In the genomic region with DNA sequence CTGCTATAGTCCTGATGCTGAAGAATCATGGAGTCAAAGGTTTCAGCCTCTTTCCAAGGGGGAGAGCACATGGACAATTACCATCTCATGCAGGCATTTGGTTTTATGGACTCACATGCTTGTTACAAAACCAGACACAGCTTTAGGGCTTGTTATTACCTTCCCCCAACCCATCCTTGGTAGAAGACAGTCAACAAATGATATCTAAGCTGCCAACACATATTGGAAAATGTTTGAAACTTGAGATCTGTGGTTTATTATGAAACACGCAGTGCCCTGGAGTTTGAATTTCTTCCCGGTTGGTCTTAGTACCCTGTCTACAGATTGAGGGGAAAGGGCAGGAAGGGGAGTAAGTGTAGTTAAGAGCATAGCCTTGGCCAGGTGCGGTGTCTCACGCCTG, we compare ENCODE assay signal across 19 cellular contexts. TPM values are rescaled to one million over a fixed set of nuclear protein-coding genes. Genes with fewer than 3 reads are reported as not detected.
A peak's percentile ranks its signal among the peaks of the same experiment; 100 is the strongest.
DNase-seq lines count a peak whose midpoint lies in the region; ATAC-seq, FAIRE-seq and TF ChIP-seq lines count a peak whose summit lies in the region.
"Had no signal": no experiment of that assay in that cellular context is flagged by ENCODE, and none has a peak within 500 bp of the region (broad histone marks: within the 10 kb centered on the region; RNA-seq: fewer than 3 reads in every experiment).

No MANE protein-coding gene starts in this region.

- peaks cover 17% of the 10 kb centered on the region for H3K4me1 ChIP-seq in HEK293 (ENCODE audit: control insufficient read depth, insufficient read depth, low read length)
- H3K4me1 ChIP-seq: psoas muscle had no signal

- DNase-seq in AG09309 (ENCODE audit: low read depth) (peak; percentile 82), SK-MEL-5 (ENCODE audit: low read depth, low spot score) (peak; percentile 70), iris pigment epithelial cell (ENCODE audit: low read depth) (peak; percentile 14), D721Med (ENCODE audit: insufficient read length, low spot score) (no peak)
- DNase-seq in activated CD4-positive, alpha-beta T cell treated with anti-CD3 and anti-CD28 coated beads, Interleukin-2, amount 50 U/mL, for 48 hours, result no peak
- DNase-seq: activated B cell treated with CpG ODN at 0.5 μM for 24 hours, amniotic stem cell, immature natural killer cell, Karpas-422, NCI-H2227 treated with DMSO at 0.1 percent for 48 hours, psoas muscle, SHP77, T-helper 2 cell had no signal

- no peak overlapping the region for H3K4me3 ChIP-seq in AG09309 (ENCODE audit: control insufficient read depth, low read depth, low read length)
- no peak overlapping the region for H3K4me3 ChIP-seq in HEK293 (ENCODE audit: low read depth, low read length)
- H3K4me3 ChIP-seq: psoas muscle had no signal

- CTCF ChIA-PET in HEK293 (lab: Yijun Ruan, JAX), result interaction anchor here (0.6 to 1.8 kb wide), 13 partner anchors 9 to 1412 kb away, joined by 3 to 5 read pairs (median 4); no protein-coding TSS in a partner anchor

- POLR2A ChIA-PET in HEK293 (lab: Yijun Ruan, JAX), result interaction anchor here (0.8 to 0.9 kb wide), 2 partner anchors 58 to 112 kb away, joined by 3 to 4 read pairs; partner anchors contain the start of gene ACTMAP

- in situ Hi-C loops in SK-MEL-5 (cut with HindIII; ENCODE audit: low pct_unique_long_range_greater_than_20kb, low sequenced_read_pairs), result no loop called here

- no peak for FAIRE-seq in D721Med (lab: Jason Lieb, UNC)

- H3K27ac ChIP-seq in HEK293 (ENCODE audit: extremely low read depth, low read depth, low read length), result peak overlapping the region; percentile 47; the same call in 1 of the 2 replicates
- H3K27ac ChIP-seq: psoas muscle had no signal

- H3K36me3 ChIP-seq in HEK293 (ENCODE audit: control insufficient read depth in 2 of 2, insufficient read depth in 1 of 2, low read length in 2 of 2), result no peaks in the 10 kb centered on the region; a peak in 1 of 3 replicates

- H3K9me3 ChIP-seq in HEK293 (ENCODE audit: control insufficient read depth, insufficient read depth, low read depth, low read length), result no peaks in the 10 kb centered on the region
- H3K9me3 ChIP-seq: psoas muscle had no signal

- TF ChIP-seq CTCF in AG09309 (IDR thresholded peaks at IDR 0.05; ENCODE audit: control insufficient read depth, insufficient read depth, low read depth, low read length, missing control alignments) (no peak), HEK293 (tag by site-specific recombination; IDR thresholded peaks at IDR 0.05) (no peak), D721Med (IDR thresholded peaks at IDR 0.05; ENCODE audit: insufficient read depth, missing control alignments) (no peak)

- ATAC-seq in HG03159 (IDR thresholded peaks at IDR 0.05; ENCODE audit: unreplicated experiment), result no peak
- ATAC-seq in HG03108 (IDR thresholded peaks at IDR 0.05; ENCODE audit: unreplicated experiment), result no peak
- ATAC-seq: psoas muscle had no signal

TF ChIP-seq in HEK293, 187 proteins besides CTCF, POLR2A, EP300 and RAD21 (continues in another document):
- no peak for TF ChIP-seq ZBTB49 (tag by site-specific recombination; IDR thresholded peaks at IDR 0.05; ENCODE audit: low read depth)
- peak; percentile 65 for TF ChIP-seq ZBTB20 (tag by site-specific recombination; IDR thresholded peaks at IDR 0.05)
- 0 out of 2 replicates have a peak, but pooled peaks have one; percentile 24 for TF ChIP-seq ZSCAN30 (tag by site-specific recombination; IDR thresholded peaks at IDR 0.05)
- peak; percentile 18; the same call in 1 of the 2 replicates for TF ChIP-seq TSHZ1 (tag by site-specific recombination; IDR thresholded peaks at IDR 0.05; ENCODE audit: borderline replicate concordance)
- TF ChIP-seq, protein P1, sequence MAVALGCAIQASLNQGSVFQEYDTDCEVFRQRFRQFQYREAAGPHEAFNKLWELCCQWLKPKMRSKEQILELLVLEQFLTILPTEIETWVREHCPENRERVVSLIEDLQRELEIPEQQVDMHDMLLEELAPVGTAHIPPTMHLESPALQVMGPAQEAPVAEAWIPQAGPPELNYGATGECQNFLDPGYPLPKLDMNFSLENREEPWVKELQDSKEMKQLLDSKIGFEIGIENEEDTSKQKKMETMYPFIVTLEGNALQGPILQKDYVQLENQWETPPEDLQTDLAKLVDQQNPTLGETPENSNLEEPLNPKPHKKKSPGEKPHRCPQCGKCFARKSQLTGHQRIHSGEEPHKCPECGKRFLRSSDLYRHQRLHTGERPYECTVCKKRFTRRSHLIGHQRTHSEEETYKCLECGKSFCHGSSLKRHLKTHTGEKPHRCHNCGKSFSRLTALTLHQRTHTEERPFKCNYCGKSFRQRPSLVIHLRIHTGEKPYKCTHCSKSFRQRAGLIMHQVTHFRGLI (tag by site-specific recombination; IDR thresholded peaks at IDR 0.05), result peak; percentile 46; the same call in 1 of the 2 replicates
- no peak for TF ChIP-seq SALL2 (tag by site-specific recombination; IDR thresholded peaks at IDR 0.05; ENCODE audit: borderline replicate concordance)
- TF ChIP-seq ZNF366 (tag by site-specific recombination; conservative IDR thresholded peaks at IDR 0.05), result peak; percentile 71
- no peak for TF ChIP-seq ZNF555 (tag by site-specific recombination; conservative IDR thresholded peaks at IDR 0.05)
- TF ChIP-seq MZF1 (tag by site-specific recombination; IDR thresholded peaks at IDR 0.05; ENCODE audit: borderline replicate concordance), result peak; percentile 67; the same call in 1 of the 2 replicates
- no peak for TF ChIP-seq ZIC2 (tag by site-specific recombination; IDR thresholded peaks at IDR 0.05)
- no peak for TF ChIP-seq ZNF776 (tag by site-specific recombination; IDR thresholded peaks at IDR 0.05; ENCODE audit: borderline replicate concordance)
- TF ChIP-seq ZXDB (tag by site-specific recombination; IDR thresholded peaks at IDR 0.05), result peak; percentile 51
- TF ChIP-seq SCRT2 (tag by site-specific recombination; IDR thresholded peaks at IDR 0.05), result peak; percentile 63
- TF ChIP-seq ZNF248 (tag by site-specific recombination; IDR thresholded peaks at IDR 0.05), result no peak
- TF ChIP-seq, protein P2, sequence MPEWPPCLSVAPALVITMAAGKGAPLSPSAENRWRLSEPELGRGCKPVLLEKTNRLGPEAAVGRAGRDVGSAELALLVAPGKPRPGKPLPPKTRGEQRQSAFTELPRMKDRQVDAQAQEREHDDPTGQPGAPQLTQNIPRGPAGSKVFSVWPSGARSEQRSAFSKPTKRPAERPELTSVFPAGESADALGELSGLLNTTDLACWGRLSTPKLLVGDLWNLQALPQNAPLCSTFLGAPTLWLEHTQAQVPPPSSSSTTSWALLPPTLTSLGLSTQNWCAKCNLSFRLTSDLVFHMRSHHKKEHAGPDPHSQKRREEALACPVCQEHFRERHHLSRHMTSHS (tag by site-specific recombination; IDR thresholded peaks at IDR 0.05), result no peak

RNA-seq across cellular contexts. Expression of gene CYP2A6, which starts 12.5 kb away (rescaled TPM):
- total RNA-seq in SK-MEL-5 (2014; rRNA removed; shearing (Covaris generic)), result not detected in 2 replicates
- not detected in 2 replicates for polyA plus RNA-seq in SK-MEL-5 (2015; cell fraction: cytosol; rRNA removed)
- polyA plus RNA-seq in SK-MEL-5 (2015; cell fraction: nucleus; rRNA removed), result not detected in 2 replicates
- total RNA-seq: activated B cell treated with CpG ODN at 0.5 μM for 24 hours; activated T-helper 2 cell treated with anti-CD3 and anti-CD28 coated beads, Interferon-gamma antibody, Interleukin-2, Interleukin-4, amounts not matched to agents 10 μg/mL and 5 μg/mL and 100 μg/mL, durations not matched to agents 14 hours and 24 hours and 36 hours; glomerular endothelial cell had no signal
- polyA plus RNA-seq: neural cell, psoas muscle had no signal

RNA-seq across cellular contexts. Expression of gene CYP2A7, which starts 19.2 kb away (rescaled TPM):
- not detected in 2 replicates for total RNA-seq in SK-MEL-5 (2014; rRNA removed; shearing (Covaris generic))
- not detected in 2 replicates for polyA plus RNA-seq in SK-MEL-5 (2015; cell fraction: cytosol; rRNA removed)
- not detected in 2 replicates for polyA plus RNA-seq in SK-MEL-5 (2015; cell fraction: nucleus; rRNA removed)
- total RNA-seq: activated B cell treated with CpG ODN at 0.5 μM for 24 hours; activated T-helper 2 cell treated with anti-CD3 and anti-CD28 coated beads, Interferon-gamma antibody, Interleukin-2, Interleukin-4, amounts not matched to agents 10 μg/mL and 5 μg/mL and 100 μg/mL, durations not matched to agents 14 hours and 24 hours and 36 hours; glomerular endothelial cell had no signal
- polyA plus RNA-seq: immature natural killer cell, neural cell, psoas muscle had no signal

Comparison
In these comparisons a context has a peak if more than half of its experiments do, and no peak if none do; other contexts are left out.
1. DNase-seq: peak in AG09309 (single experiment), SK-MEL-5 (single experiment) and iris pigment epithelial cell (single experiment); none in activated CD4-positive, alpha-beta T cell treated with anti-CD3 and anti-CD28 coated beads, Interleukin-2, amount 50 U/mL, for 48 hours (0 of 2) and D721Med (single experiment).